ENCODE assay signal across 14 cellular contexts in genomic region chr2:6872412-6872811, GRCh38. TPM values are rescaled to one million over a fixed set of nuclear protein-coding genes. Genes with fewer than 3 reads are reported as not detected.
DNase-seq lines count a peak whose midpoint lies in the region; ATAC-seq, FAIRE-seq and TF ChIP-seq lines count a peak whose summit lies in the region.
"Had no signal": no experiment of that assay in that cellular context is flagged by ENCODE, and none has a peak within 500 bp of the region (broad histone marks: within the 10 kb centered on the region; RNA-seq: fewer than 3 reads in every experiment).

No MANE protein-coding gene starts in this region.

- 0 out of 2 replicates have a peak overlapping the region, but pooled peaks have one; percentile 18 for H3K9ac ChIP-seq in Karpas-422 (ENCODE audit: low read length)

- peak overlapping the region; percentile 38 for H2AFZ ChIP-seq in Karpas-422 (ENCODE audit: low read length)

- no peaks in the 10 kb centered on the region for H4K20me1 ChIP-seq in Karpas-422 (ENCODE audit: insufficient read depth, low read depth, low read length)

- H3K4me2 ChIP-seq in Karpas-422 (ENCODE audit: low read depth, low read length, poor library complexity, severe bottlenecking), result peak overlapping the region; percentile 40

- H3K27me3 Mint-ChIP-seq in activated naive CD4-positive, alpha-beta T cell treated with anti-CD3 and anti-CD28 coated beads, Interleukin-2, amount 50 U/mL, for 24 hours, result no peaks in the 10 kb centered on the region
- no peaks in the 10 kb centered on the region for H3K27me3 Mint-ChIP-seq in stimulated activated naive B cell treated with anti-CD40 and anti-IgM and Interleukin-4, amounts not matched to agents 10 μg/mL and 1 μg/mL and 100 μg/mL, for 72 hours

- peaks cover 38% of the 10 kb centered on the region for H3K4me1 ChIP-seq in Karpas-422 (ENCODE audit: low read length)
- H3K4me1 ChIP-seq: BE2C had no signal

- H3K4me3 ChIP-seq in Karpas-422 (ENCODE audit: low read length), result 0 out of 2 replicates have a peak overlapping the region, but pooled peaks have one; percentile 3
- H3K4me3 ChIP-seq: spleen had no signal

- H3K27me3 ChIP-seq in Karpas-422 (ENCODE audit: low read length), result no peaks in the 10 kb centered on the region
- H3K27me3 ChIP-seq: spleen had no signal

- no peaks in the 10 kb centered on the region for H3K36me3 ChIP-seq in Karpas-422 (ENCODE audit: insufficient read depth, low read length)
- H3K36me3 ChIP-seq: BE2C, spleen had no signal

- H3K9me3 ChIP-seq in Karpas-422 (ENCODE audit: low read length), result no peaks in the 10 kb centered on the region
- H3K9me3 ChIP-seq: BE2C had no signal

- H3K79me2 ChIP-seq in Karpas-422 (ENCODE audit: low read length), result no peaks in the 10 kb centered on the region

- peak overlapping the region; percentile 89 for H3K27ac Mint-ChIP-seq in activated naive CD4-positive, alpha-beta T cell treated with anti-CD3 and anti-CD28 coated beads, Interleukin-2, amount 50 U/mL, for 24 hours
- no peak overlapping the region for H3K27ac Mint-ChIP-seq in stimulated activated naive B cell treated with anti-CD40 and anti-IgM and Interleukin-4, amounts not matched to agents 10 μg/mL and 1 μg/mL and 100 μg/mL, for 72 hours

- H3K4me1 Mint-ChIP-seq in activated naive CD4-positive, alpha-beta T cell treated with anti-CD3 and anti-CD28 coated beads, Interleukin-2, amount 50 U/mL, for 24 hours, result peaks cover 65% of the 10 kb centered on the region
- peaks cover 13 to 30% of the 10 kb centered on the region in 2 donors for H3K4me1 Mint-ChIP-seq in stimulated activated naive B cell treated with anti-CD40 and anti-IgM and Interleukin-4, amounts not matched to agents 10 μg/mL and 1 μg/mL and 100 μg/mL, for 72 hours

- no peak for DNase-seq in activated naive CD4-positive, alpha-beta T cell (lab: John Stamatoyannopoulos, UW)
- DNase-seq in Karpas-422, result peak; percentile 74
- no peak for DNase-seq in stimulated activated naive B cell treated with anti-CD40 and anti-IgM and Interleukin-4, amounts not matched to agents 10 μg/mL and 1 μg/mL and 100 μg/mL, for 72 hours
- DNase-seq in D721Med (ENCODE audit: insufficient read length, low spot score), result no peak
- DNase-seq in HT-29 (ENCODE audit: low spot score), result no peak
- DNase-seq: activated CD4-positive, CD25-positive, alpha-beta regulatory T cell treated with anti-CD3 and anti-CD28 coated beads, Interleukin-2, amount 50 U/mL, for 72 hours; BE2C; GOT3; spleen had no signal

- TF ChIP-seq CTCF in D721Med (IDR thresholded peaks at IDR 0.05; ENCODE audit: insufficient read depth, missing control alignments), result no peak

- H3K9me3 Mint-ChIP-seq in activated naive CD4-positive, alpha-beta T cell treated with anti-CD3 and anti-CD28 coated beads, Interleukin-2, amount 50 U/mL, for 24 hours, result peaks cover 6% of the 10 kb centered on the region
- peaks cover 2 to 4% of the 10 kb centered on the region in 2 donors for H3K9me3 Mint-ChIP-seq in stimulated activated naive B cell treated with anti-CD40 and anti-IgM and Interleukin-4, amounts not matched to agents 10 μg/mL and 1 μg/mL and 100 μg/mL, for 72 hours

- no peak for FAIRE-seq in D721Med (lab: Jason Lieb, UNC)
- FAIRE-seq: endometrium, RCC 7860 had no signal

- H3K27ac ChIP-seq in Karpas-422 (ENCODE audit: low read length), result peak overlapping the region; percentile 69
- H3K27ac ChIP-seq: spleen had no signal

- peaks cover 3% of the 10 kb centered on the region for H3K36me3 Mint-ChIP-seq in activated naive CD4-positive, alpha-beta T cell treated with anti-CD3 and anti-CD28 coated beads, Interleukin-2, amount 50 U/mL, for 24 hours
- H3K36me3 Mint-ChIP-seq in stimulated activated naive B cell treated with anti-CD40 and anti-IgM and Interleukin-4, amounts not matched to agents 10 μg/mL and 1 μg/mL and 100 μg/mL, for 72 hours, result peaks cover 2 to 4% of the 10 kb centered on the region in 2 donors

- peak overlapping the region; percentile 55 for H3K4me3 Mint-ChIP-seq in activated naive CD4-positive, alpha-beta T cell treated with anti-CD3 and anti-CD28 coated beads, Interleukin-2, amount 50 U/mL, for 24 hours
- H3K4me3 Mint-ChIP-seq in stimulated activated naive B cell treated with anti-CD40 and anti-IgM and Interleukin-4, amounts not matched to agents 10 μg/mL and 1 μg/mL and 100 μg/mL, for 72 hours, result no peak overlapping the region

- no peaks in the 10 kb centered on the region for H3K9me2 ChIP-seq in Karpas-422 (replicated peaks; ENCODE audit: insufficient read depth, low read length)

- ATAC-seq in GM21825 (IDR thresholded peaks at IDR 0.05; ENCODE audit: unreplicated experiment) (peak; percentile 61), HG03039 (IDR thresholded peaks at IDR 0.05; ENCODE audit: unreplicated experiment) (no peak)
- ATAC-seq in stimulated activated naive B cell treated with anti-CD40 and anti-IgM and Interleukin-4, amounts not matched to agents 10 μg/mL and 1 μg/mL and 100 μg/mL, for 72 hours (replicated peaks), result peak; percentile 89 to 90

RNA-seq across cellular contexts. Expression of gene RSAD2, which starts 5.2 kb away (rescaled TPM):
- 2.7 and 12.4 TPM in 2 replicates for total RNA-seq in Karpas-422 (2014; rRNA removed; shearing (Covaris generic); ENCODE audit: low replicate concordance)
- 0.78 and 1.6 TPM in 2 replicates for total RNA-seq in HT-29 (2014; rRNA removed; shearing (Covaris generic))

RNA-seq across cellular contexts. Expression of gene CMPK2, which starts 6.7 kb away (rescaled TPM):
- total RNA-seq in Karpas-422 (2014; rRNA removed; shearing (Covaris generic); ENCODE audit: low replicate concordance), result 18.8 and 26.6 TPM in 2 replicates
- total RNA-seq in HT-29 (2014; rRNA removed; shearing (Covaris generic)), result 5.5 and 16.5 TPM in 2 replicates

RNA-seq across cellular contexts. Expression of gene RNF144A, which starts 44.8 kb away (rescaled TPM):
- total RNA-seq in Karpas-422 (2014; rRNA removed; shearing (Covaris generic); ENCODE audit: low replicate concordance), result 0.07 and 0.29 TPM in 2 replicates
- total RNA-seq in HT-29 (2014; rRNA removed; shearing (Covaris generic)), result 0.10 and 2.0 TPM in 2 replicates
